ENCODE assay signal across 23 cellular contexts in the genomic region with DNA sequence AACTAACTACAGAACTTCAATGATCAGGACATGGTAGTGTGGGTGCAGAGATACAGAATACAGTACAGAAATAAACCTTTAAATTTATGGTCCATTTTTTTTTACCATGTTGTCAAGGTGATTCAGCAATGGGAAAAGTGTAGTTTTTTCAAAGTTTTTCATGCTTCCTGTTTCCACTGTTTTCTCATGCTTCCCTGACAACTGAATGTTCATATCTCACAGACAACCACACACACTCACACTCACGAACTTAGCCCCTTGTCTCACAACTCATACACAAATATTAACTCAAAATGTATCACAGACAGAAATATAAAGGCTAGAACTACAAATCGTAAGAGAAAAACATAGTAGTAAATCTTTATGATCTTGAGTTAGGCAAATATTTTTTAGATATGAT.
DNase-seq lines count a peak whose midpoint lies in the region; TF ChIP-seq lines count a peak whose summit lies in the region.
"Had no signal": no experiment of that assay in that cellular context is flagged by ENCODE, and none has a peak within 500 bp of the region (broad histone marks: within the 10 kb centered on the region; RNA-seq: fewer than 3 reads in every experiment).

No MANE protein-coding gene starts in this region.

- peaks cover 2% of the 10 kb centered on the region for H3K27me3 Mint-ChIP-seq in T-helper 2 cell treated with Interferon-gamma antibody and Interleukin-4, amounts not matched to agents 5 μg/mL and 100 μg/mL, for 36 hours (ENCODE audit: low read depth)
- H3K27me3 Mint-ChIP-seq: CD4-positive, CD25-positive, alpha-beta regulatory T cell had no signal

- H3K36me3 Mint-ChIP-seq in T-helper 2 cell treated with Interferon-gamma antibody and Interleukin-4, amounts not matched to agents 5 μg/mL and 100 μg/mL, for 36 hours (ENCODE audit: low read depth): no peaks in the 10 kb centered on the region
- H3K36me3 Mint-ChIP-seq: CD4-positive, CD25-positive, alpha-beta regulatory T cell had no signal

- no peaks in the 10 kb centered on the region for H3K9me3 Mint-ChIP-seq in T-helper 2 cell treated with Interferon-gamma antibody and Interleukin-4, amounts not matched to agents 5 μg/mL and 100 μg/mL, for 36 hours
- H3K9me3 Mint-ChIP-seq: GM23338, H9 had no signal

- no peak overlapping the region for H3K4me2 ChIP-seq in GM23248 (ENCODE audit: unreplicated experiment)
- H3K4me2 ChIP-seq: BLaER1, GM23338, KMS-11 had no signal

- no peaks in the 10 kb centered on the region for H3K9me3 ChIP-seq in GM23248 (ENCODE audit: low read depth)
- H3K9me3 ChIP-seq: BLaER1, SJSA1 had no signal

- no peaks in the 10 kb centered on the region for H3F3A ChIP-seq in GM23248 (ENCODE audit: insufficient read depth)

- no peaks in the 10 kb centered on the region for H3K4me1 Mint-ChIP-seq in T-helper 2 cell treated with Interferon-gamma antibody and Interleukin-4, amounts not matched to agents 5 μg/mL and 100 μg/mL, for 36 hours (ENCODE audit: low read depth)
- H3K4me1 Mint-ChIP-seq: CD4-positive, CD25-positive, alpha-beta regulatory T cell; GM23338; H9 had no signal

- H2AFZ ChIP-seq in GM23248: no peak overlapping the region
- H2AFZ ChIP-seq: GM23338 had no signal

- no peak overlapping the region for H3K9ac ChIP-seq in GM23248
- H3K9ac ChIP-seq: BLaER1, KMS-11 had no signal

- no peaks in the 10 kb centered on the region for H3K79me2 ChIP-seq in GM23248 (ENCODE audit: insufficient read depth)

- no peaks in the 10 kb centered on the region for H4K20me1 ChIP-seq in GM23248 (ENCODE audit: insufficient read depth)
- H4K20me1 ChIP-seq: BLaER1 had no signal

- H3K4me3 Mint-ChIP-seq in T-helper 2 cell treated with Interferon-gamma antibody and Interleukin-4, amounts not matched to agents 5 μg/mL and 100 μg/mL, for 36 hours: no peak overlapping the region
- H3K4me3 Mint-ChIP-seq: CD4-positive, CD25-positive, alpha-beta regulatory T cell; GM23338; H9 had no signal

- no peak overlapping the region for H3K27ac ChIP-seq in GM23248
- H3K27ac ChIP-seq: BLaER1, KMS-11, SJSA1 had no signal

- DNase-seq in GM23248 (peak; percentile 7), M059J (ENCODE audit: low read depth) (peak; percentile 30), choroid plexus epithelial cell (ENCODE audit: low read depth) (peak; percentile 30), hepatic stellate cell (ENCODE audit: low spot score) (peak; percentile 19), UCSD-AML1 (lab: John Stamatoyannopoulos, UW; ENCODE audit: unreplicated experiment) (no peak), epidermal melanocyte (ENCODE audit: insufficient read length, low spot score) (no peak), NCI-H2196 treated with DMSO at 0.1 percent for 48 hours (lab: John Stamatoyannopoulos, UW; ENCODE audit: unreplicated experiment) (no peak)
- DNase-seq in T-helper 2 cell treated with Interferon-gamma antibody and Interleukin-4, amounts not matched to agents 5 μg/mL and 100 μg/mL, for 36 hours (ENCODE audit: low spot score): no peak
- DNase-seq: CD4-positive, CD25-positive, alpha-beta regulatory T cell; H9; NCI-H1092 treated with DMSO at 0.1 percent for 48 hours; NCI-H1436; NCI-H187; NCI-H2081 treated with DMSO at 0.1 percent for 48 hours; NCI-H2171; NCI-H345; NCI-H510A treated with DMSO at 0.1 percent for 48 hours; NCI-H748 treated with DMSO at 0.1 percent for 48 hours; PC-3 had no signal

- no peaks in the 10 kb centered on the region for H3K36me3 ChIP-seq in GM23248 (ENCODE audit: low read depth)
- H3K36me3 ChIP-seq: BLaER1, SJSA1 had no signal

- H3K9me2 ChIP-seq in GM23248 (ENCODE audit: insufficient read depth): no peaks in the 10 kb centered on the region

- no peaks in the 10 kb centered on the region for H3K27me3 ChIP-seq in GM23248 (replicated peaks; ENCODE audit: insufficient read depth)
- H3K27me3 ChIP-seq: BLaER1, SJSA1 had no signal

- TF ChIP-seq CTCF in choroid plexus epithelial cell (conservative IDR thresholded peaks at IDR 0.05; ENCODE audit: low read depth, low read length): no peak

- no peaks in the 10 kb centered on the region for H3K4me1 ChIP-seq in GM23248 (ENCODE audit: insufficient read depth)
- H3K4me1 ChIP-seq: BLaER1, SJSA1 had no signal

- in situ Hi-C loops in GM23248 (cut with MboI): no loop called here

- 48 to 54% methylated on average over 2 of the region's 2 CpGs for WGBS in GM23248 (ENCODE audit: low coverage in 1 of 2, low lambda C conversion rate in 2 of 2, missing lambda C conversion rate in 2 of 2), 2 experiments

- no peak overlapping the region for H3K27ac Mint-ChIP-seq in T-helper 2 cell treated with Interferon-gamma antibody and Interleukin-4, amounts not matched to agents 5 μg/mL and 100 μg/mL, for 36 hours
- H3K27ac Mint-ChIP-seq: CD4-positive, CD25-positive, alpha-beta regulatory T cell; GM23338; H9 had no signal

- no peak overlapping the region for H3K4me3 ChIP-seq in GM23248
- H3K4me3 ChIP-seq in choroid plexus epithelial cell (ENCODE audit: low read depth, low read length): no peak overlapping the region
- H3K4me3 ChIP-seq: BLaER1, GM23338, SJSA1 had no signal

Comparison
In these comparisons a context has a peak if more than half of its experiments do, and no peak if none do; other contexts are left out.
1. DNase-seq: peak in GM23248 (single experiment), M059J (single experiment), choroid plexus epithelial cell (single experiment) and hepatic stellate cell (single experiment); none in UCSD-AML1 (single experiment), epidermal melanocyte (single experiment), T-helper 2 cell treated with Interferon-gamma antibody and Interleukin-4, amounts not matched to agents 5 μg/mL and 100 μg/mL, for 36 hours (single experiment) and NCI-H2196 treated with DMSO at 0.1 percent for 48 hours (single experiment).